In the genomic region with DNA sequence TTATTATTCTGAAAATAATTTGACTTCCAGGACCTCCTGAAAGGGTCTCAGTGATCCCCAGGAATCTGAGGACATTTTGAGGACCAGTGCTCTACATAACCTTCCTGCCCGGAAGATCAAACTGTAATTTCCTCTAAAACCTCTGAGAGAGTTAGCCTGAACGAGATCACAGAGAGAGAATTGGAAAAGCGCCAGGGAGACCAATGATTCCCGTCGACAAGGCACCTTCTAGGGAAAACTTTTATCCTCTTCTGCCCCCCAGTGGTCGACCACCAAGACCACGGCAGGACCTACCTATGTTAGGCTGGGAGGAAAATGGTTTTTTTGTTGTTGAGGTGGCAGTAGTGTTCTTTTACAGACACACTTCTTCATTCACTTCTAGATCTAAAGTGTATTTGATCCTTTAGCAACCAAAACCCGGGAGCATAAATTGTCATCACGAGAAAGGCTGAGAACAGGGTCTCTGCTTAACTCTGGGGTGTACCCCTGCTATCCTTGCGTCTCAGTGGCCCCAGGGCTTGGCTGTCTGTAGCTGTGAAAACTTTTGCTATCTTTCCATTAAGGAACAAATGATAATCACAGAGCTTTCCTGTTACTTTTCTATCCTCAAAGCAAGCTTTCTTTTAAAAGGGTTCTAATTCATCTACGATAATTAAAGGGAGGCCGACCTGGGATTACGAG, we compare ENCODE assay signal across 8 cellular contexts.
A peak's percentile ranks its signal among the peaks of the same experiment; 100 is the strongest.
DNase-seq lines count a peak whose midpoint lies in the region; ATAC-seq, FAIRE-seq and TF ChIP-seq lines count a peak whose summit lies in the region.

No MANE protein-coding gene starts in this region.

- intact Hi-C loops in K562 (cut with micrococcal nuclease): loop anchor here (5.0 kb wide), 1 partner anchor 134 kb away; no protein-coding TSS in a partner anchor

- peak; percentile 49 to 60 (median 54) for TF ChIP-seq CTCF in K562 (IDR thresholded peaks at IDR 0.05 in 2 of 3, conservative IDR thresholded peaks at IDR 0.05 in 1 of 3; ENCODE audit: insufficient read depth in 2 of 3, low read depth in 1 of 3, low read length in 3 of 3)

- FAIRE-seq in K562 (lab: Jason Lieb, UNC) (peak; percentile 81), small intestine (lab: Jason Lieb, UNC) (no peak)

- H3K36me3 ChIP-seq in K562 (ENCODE audit: control insufficient read depth, insufficient read depth, low read length) (no peaks in the 10 kb centered on the region), small intestine (ENCODE audit: control insufficient read depth in 2 of 2, insufficient read depth in 2 of 2, low read length in 2 of 2) (no peaks in the 10 kb centered on the region)

- peak; percentile 28 to 63; a peak in 3 of 4 replicates for TF ChIP-seq RAD21 in K562 (CRISPR knock-in tag; conservative IDR thresholded peaks at IDR 0.05 in 1 of 2, IDR thresholded peaks at IDR 0.05 in 1 of 2)

- no peak overlapping the region for H3K9ac ChIP-seq in K562 (ENCODE audit: insufficient read depth in 1 of 2, low read depth in 2 of 2, low read length in 2 of 2)

- H2AFZ ChIP-seq in K562 (ENCODE audit: low read depth, low read length): no peak overlapping the region

- ATAC-seq in K562: peak; percentile 91
- no peak for ATAC-seq in HG02610 (IDR thresholded peaks at IDR 0.05; ENCODE audit: unreplicated experiment)

- H4K20me1 ChIP-seq in K562 (replicated peaks; ENCODE audit: control insufficient read depth, insufficient read depth, low read length): no peaks in the 10 kb centered on the region

- no peak for TF ChIP-seq POLR2A in K562 (conservative IDR thresholded peaks at IDR 0.05)

- 0% methylated on average over 13 of the region's 13 CpGs for WGBS in K562 (ENCODE audit: insufficient coverage, low coverage, missing lambda C conversion rate)
- WGBS in small intestine, 3 donors: 30 to 32% (median 31%) methylated on average over 13 of the region's 13 CpGs

- CTCF ChIA-PET in K562 (lab: Yijun Ruan, JAX; ENCODE audit: low intra/inter-chr PET ratio): interaction anchor here (1.4 kb wide), 1 partner anchor 136 kb away, joined by 5 read pairs; no protein-coding TSS in a partner anchor

- H3K4me3 ChIP-seq in K562 (no peak overlapping the region), small intestine (ENCODE audit: low read depth in 1 of 2, low read length in 2 of 2) (no peak overlapping the region)

- no peak overlapping the region for H3K4me2 ChIP-seq in K562 (ENCODE audit: insufficient read depth, low read length)

- H3K9me3 ChIP-seq in K562 (replicated peaks; ENCODE audit: control insufficient read depth, insufficient read depth, low read depth, low read length) (no peaks in the 10 kb centered on the region), small intestine (ENCODE audit: control insufficient read depth, low read depth) (no peaks in the 10 kb centered on the region)

- no peaks in the 10 kb centered on the region for H3K4me1 ChIP-seq in K562 (replicated peaks in 1 of 2; ENCODE audit: control insufficient read depth in 2 of 2, insufficient read depth in 2 of 2, low read length in 2 of 2)
- no peaks in the 10 kb centered on the region for H3K4me1 ChIP-seq in small intestine (ENCODE audit: control insufficient read depth in 2 of 2, insufficient read depth in 1 of 2, low read depth in 1 of 2, low read length in 1 of 2)

- H3K27ac ChIP-seq in K562 (ENCODE audit: extremely low read depth, low read depth, low read length) (no peak overlapping the region), small intestine (ENCODE audit: low read depth in 1 of 2, low read length in 1 of 2) (no peak overlapping the region)

- in situ Hi-C loops in K562 (cut with MboI): no loop called here

- no peak for TF ChIP-seq EP300 in K562 (IDR thresholded peaks at IDR 0.05; ENCODE audit: low read length)

- no peaks in the 10 kb centered on the region for H3K27me3 ChIP-seq in K562 (ENCODE audit: control insufficient read depth in 2 of 2, insufficient read depth in 2 of 2, low read length in 2 of 2)
- H3K27me3 ChIP-seq in small intestine (ENCODE audit: control insufficient read depth in 2 of 2, insufficient read depth in 2 of 2, low read length in 2 of 2): no peaks in the 10 kb centered on the region

- no peaks in the 10 kb centered on the region for H3K9me1 ChIP-seq in K562 (ENCODE audit: control insufficient read depth, insufficient read depth, low read length)

- H3K79me2 ChIP-seq in K562 (ENCODE audit: control insufficient read depth, insufficient read depth, low read length): no peaks in the 10 kb centered on the region

- DNase-seq in DMS114 treated with DMSO at 0.1 percent for 48 hours (lab: John Stamatoyannopoulos, UW; ENCODE audit: unreplicated experiment): peak; percentile 67
- peak; percentile 84 to 88 for DNase-seq in Kasumi-1 (lab: John Stamatoyannopoulos, UW)
- peak; percentile 86 for DNase-seq in RKO (ENCODE audit: low spot score)
- peak; percentile 32 to 67 (median 48) for DNase-seq in K562 (ENCODE audit: extremely low read depth in 1 of 4, low spot score in 3 of 4)
- DNase-seq in iPS DF 19.7 (ENCODE audit: low read depth, low spot score): peak; percentile 65
- DNase-seq in small intestine: peak; percentile 38
- no peak for DNase-seq in central memory CD4-positive, alpha-beta T cell

- no TSS peak for BruUV-seq in K562 (replicated peaks; lab: Mats Ljungman, UMichigan)

- POLR2A ChIA-PET in K562 (lab: Yijun Ruan, JAX): no interaction called here

TF ChIP-seq in K562, 482 proteins besides CTCF, POLR2A, EP300 and RAD21:
- TF ChIP-seq ZFP30 (CRISPR knock-in tag; IDR thresholded peaks at IDR 0.05; ENCODE audit: borderline replicate concordance) (no peak), NFIC (IDR thresholded peaks at IDR 0.05) (peak; percentile 93), SMC3 (conservative IDR thresholded peaks at IDR 0.05; ENCODE audit: insufficient read depth, low read depth, low read length) (0 out of 2 replicates have a peak, but pooled peaks have one; percentile 24)
